11 cellular contexts compared by ENCODE assay signal in genomic region chr18:9742588-9743131, GRCh38. TPM values are rescaled to one million over a fixed set of nuclear protein-coding genes. Genes with fewer than 3 reads are reported as not detected.
DNase-seq lines count a peak whose midpoint lies in the region.
"Had no signal": no experiment of that assay in that cellular context is flagged by ENCODE, and none has a peak within 500 bp of the region (broad histone marks: within the 10 kb centered on the region; RNA-seq: fewer than 3 reads in every experiment).

No MANE protein-coding gene starts in this region.

- POLR2A ChIA-PET in activated CD4-positive, alpha-beta T cell treated with anti-CD3 and anti-CD28 coated beads, Interleukin-2, amount 10 ng/mL, durations not matched to agents 7 days and 5 days (lab: Charles Lee) = no interaction called here

- CTCF ChIA-PET in activated CD4-positive, alpha-beta T cell treated with anti-CD3 and anti-CD28 coated beads, Interleukin-2, amount 10 ng/mL, durations not matched to agents 7 days and 5 days (lab: Charles Lee) = no interaction called here

- no peaks in the 10 kb centered on the region for H3K4me1 Mint-ChIP-seq in activated CD4-positive, alpha-beta T cell treated with anti-CD3 and anti-CD28 coated beads, Interleukin-2, amount 10 ng/mL, durations not matched to agents 7 days and 5 days

- no peak overlapping the region for H3K4me3 Mint-ChIP-seq in activated CD4-positive, alpha-beta T cell treated with anti-CD3 and anti-CD28 coated beads, Interleukin-2, amount 10 ng/mL, durations not matched to agents 7 days and 5 days
- H3K4me3 Mint-ChIP-seq: activated naive CD8-positive, alpha-beta T cell; naive B cell had no signal

- in situ Hi-C loops in KBM-7 (cut with MboI; ENCODE audit: low pct_unique_long_range_greater_than_20kb, low sequenced_read_pairs) = no loop called here

- no peaks in the 10 kb centered on the region for H3K9me3 Mint-ChIP-seq in activated CD4-positive, alpha-beta T cell treated with anti-CD3 and anti-CD28 coated beads, Interleukin-2, amount 10 ng/mL, durations not matched to agents 7 days and 5 days
- H3K9me3 Mint-ChIP-seq: naive B cell had no signal

- no peak overlapping the region for H3K27ac Mint-ChIP-seq in activated CD4-positive, alpha-beta T cell treated with anti-CD3 and anti-CD28 coated beads, Interleukin-2, amount 10 ng/mL, durations not matched to agents 7 days and 5 days
- H3K27ac Mint-ChIP-seq: activated naive CD8-positive, alpha-beta T cell had no signal

- no peaks in the 10 kb centered on the region for H3K36me3 Mint-ChIP-seq in activated CD4-positive, alpha-beta T cell treated with anti-CD3 and anti-CD28 coated beads, Interleukin-2, amount 10 ng/mL, durations not matched to agents 7 days and 5 days (ENCODE audit: low read depth)
- H3K36me3 Mint-ChIP-seq: activated naive CD8-positive, alpha-beta T cell; naive B cell had no signal

- DNase-seq in KBM-7 (peak; percentile 47), cerebellar cortex (ENCODE audit: low spot score) (peak; percentile 11), left kidney (ENCODE audit: low read depth, low spot score) (peak; percentile 69), substantia nigra (lab: John Stamatoyannopoulos, UW) (peak in 8 of 49 donors; percentile 14 to 54 (median 30)), foreskin melanocyte (no peak), NCI-H1694 (lab: John Stamatoyannopoulos, UW) (no peak), LoVo (ENCODE audit: low spot score) (no peak)
- no peak for DNase-seq in activated CD4-positive, alpha-beta T cell treated with anti-CD3 and anti-CD28 coated beads, Interleukin-2, amount 10 ng/mL, durations not matched to agents 7 days and 5 days
- DNase-seq: naive B cell had no signal

- H3K27ac ChIP-seq in substantia nigra (ENCODE audit: low read depth, low read length, poor library complexity, severe bottlenecking) = peak overlapping the region; percentile 14

- H3K27me3 Mint-ChIP-seq in activated CD4-positive, alpha-beta T cell treated with anti-CD3 and anti-CD28 coated beads, Interleukin-2, amount 10 ng/mL, durations not matched to agents 7 days and 5 days = peaks cover 49% of the 10 kb centered on the region

RNA-seq across cellular contexts. Expression of gene RAB31, which starts 34.6 kb away (rescaled TPM):
- total RNA-seq in activated CD4-positive, alpha-beta T cell treated with anti-CD3 and anti-CD28 coated beads, Interleukin-2, amount 10 ng/mL, durations not matched to agents 7 days and 5 days = 1 to 10 TPM in 1 of 2 experiments, under 1 TPM in 1; 0.92 to 1.3 TPM
- total RNA-seq: OCI-LY7 had no signal

Comparison
In these comparisons a context has a peak if more than half of its experiments do, and no peak if none do; other contexts are left out.
1. DNase-seq: peak in KBM-7 (single experiment), cerebellar cortex (single experiment) and left kidney (single experiment); none in foreskin melanocyte (single experiment), activated CD4-positive, alpha-beta T cell treated with anti-CD3 and anti-CD28 coated beads, Interleukin-2, amount 10 ng/mL, durations not matched to agents 7 days and 5 days (single experiment), NCI-H1694 (single experiment) and LoVo (single experiment).